16 cellular contexts compared by ENCODE assay signal in the genomic region with DNA sequence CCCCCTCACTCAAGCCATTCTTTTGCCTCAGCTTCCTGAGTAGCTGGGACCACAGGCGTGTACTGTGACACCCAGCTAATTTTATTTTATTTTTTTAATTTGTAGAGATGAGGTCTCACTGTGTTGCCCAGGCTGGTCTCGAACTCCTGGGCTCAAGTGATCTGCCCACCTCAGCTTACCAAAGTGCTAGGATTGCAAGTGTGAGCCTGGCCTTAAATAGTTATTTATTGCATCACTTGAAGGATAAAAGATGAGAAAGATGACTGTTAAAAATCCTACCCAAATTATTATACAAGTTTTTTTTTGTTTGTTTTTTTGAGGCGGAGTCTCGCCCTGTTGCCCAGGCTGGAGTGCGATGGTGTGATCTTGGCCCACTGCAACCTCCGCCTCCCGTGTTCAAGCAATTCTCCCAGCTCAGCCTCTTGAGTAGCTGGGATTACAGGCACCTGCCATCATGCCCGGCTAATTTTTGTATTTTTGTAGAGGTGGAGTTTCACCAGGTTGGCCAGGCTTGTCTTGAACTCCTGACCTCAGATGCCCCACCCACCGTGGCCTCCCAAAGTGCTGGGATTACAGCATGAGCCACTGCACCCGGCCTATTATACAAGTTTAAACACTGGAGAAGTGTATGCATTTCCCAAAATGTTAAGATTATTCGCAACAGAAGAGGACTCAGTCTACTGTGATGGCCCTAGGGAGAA. TPM values are rescaled to one million over a fixed set of nuclear protein-coding genes. Genes with fewer than 3 reads are reported as not detected.
DNase-seq lines count a peak whose midpoint lies in the region; ATAC-seq and TF ChIP-seq lines count a peak whose summit lies in the region.
"Had no signal": no experiment of that assay in that cellular context is flagged by ENCODE, and none has a peak within 500 bp of the region (broad histone marks: within the 10 kb centered on the region; RNA-seq: fewer than 3 reads in every experiment).

No MANE protein-coding gene starts in this region.

- peak overlapping the region in 1 of 12 donors; percentile 72 for H3K4me3 ChIP-seq in heart left ventricle
- H3K4me3 ChIP-seq in right cardiac atrium (ENCODE audit: low read length) = no peak overlapping the region
- no peak overlapping the region for H3K4me3 ChIP-seq in lower lobe of right lung
- H3K4me3 ChIP-seq in tibial nerve = no peak overlapping the region

- no peak for ATAC-seq in heart left ventricle
- ATAC-seq in right cardiac atrium = no peak
- no peak for ATAC-seq in activated T-helper 17 cell treated with anti-CD3 and anti-CD28 coated beads, Interleukin-2, amount 50 U/mL, for 72 hours (replicated peaks)
- no peak for ATAC-seq in lower lobe of right lung
- no peak for ATAC-seq in HG02678 (IDR thresholded peaks at IDR 0.05; ENCODE audit: unreplicated experiment)
- no peak for ATAC-seq in GM19324 (IDR thresholded peaks at IDR 0.05; ENCODE audit: low FRiP score, unreplicated experiment)
- ATAC-seq: esophagus mucosa, T-cell had no signal

- TF ChIP-seq CTCF in heart left ventricle (IDR thresholded peaks at IDR 0.05) = no peak
- TF ChIP-seq CTCF in lower lobe of right lung (IDR thresholded peaks at IDR 0.05) = no peak
- no peak for TF ChIP-seq CTCF in tibial nerve (IDR thresholded peaks at IDR 0.05)

- H3K4me3 Mint-ChIP-seq in activated T-helper 17 cell treated with anti-CD3 and anti-CD28 coated beads, Interleukin-2, amount 50 U/mL, for 72 hours = peak overlapping the region; percentile 100

- H3K9me3 ChIP-seq in heart left ventricle (no peaks in the 10 kb centered on the region), right cardiac atrium (ENCODE audit: control insufficient read depth, low read length) (no peaks in the 10 kb centered on the region), lower lobe of right lung (no peaks in the 10 kb centered on the region), tibial nerve (no peaks in the 10 kb centered on the region)

- peaks cover 69% of the 10 kb centered on the region for H3K36me3 Mint-ChIP-seq in activated T-helper 17 cell treated with anti-CD3 and anti-CD28 coated beads, Interleukin-2, amount 50 U/mL, for 72 hours (ENCODE audit: low read depth)

- WGBS in heart left ventricle, 4 donors = 81 to 87% (median 85%) methylated on average over 11 of the region's 11 CpGs
- WGBS in right cardiac atrium = 83% methylated on average over 11 of the region's 11 CpGs
- 84 to 88% methylated on average over 11 of the region's 11 CpGs for WGBS in tibial nerve, 2 donors

- no peak for TF ChIP-seq EP300 in tibial nerve (IDR thresholded peaks at IDR 0.05)

- intact Hi-C loops in heart left ventricle (cut with DNase I) (no loop called here), right cardiac atrium (cut with DNase I) (no loop called here), lower lobe of right lung (cut with DNase I) (no loop called here)

- DNase-seq in heart left ventricle (no peak), right cardiac atrium (no peak), lower lobe of right lung (peak; percentile 37), tibial nerve (ENCODE audit: low spot score in 2 of 2) (no peak), Ammon's horn (ENCODE audit: low spot score) (no peak)
- DNase-seq: activated CD4-positive, alpha-beta T cell treated with anti-CD3 and anti-CD28 coated beads for 48 hours; mesendoderm; NCI-H1105; OCI-M1; T-cell had no signal

- TF ChIP-seq POLR2A in heart left ventricle (IDR thresholded peaks at IDR 0.05) (no peak), tibial nerve (IDR thresholded peaks at IDR 0.05) (no peak)

- H3K4me1 ChIP-seq in heart left ventricle (peaks cover 4 to 57% (median 44%) of the 10 kb centered on the region in 12 donors), right cardiac atrium (ENCODE audit: control insufficient read depth, insufficient read depth, low read length) (peaks cover 1% of the 10 kb centered on the region), lower lobe of right lung (peaks cover 38% of the 10 kb centered on the region), tibial nerve (peaks cover 0 to 57% (median 30%) of the 10 kb centered on the region in 4 donors)

- H3K4me1 Mint-ChIP-seq in activated T-helper 17 cell treated with anti-CD3 and anti-CD28 coated beads, Interleukin-2, amount 50 U/mL, for 72 hours = peaks cover 11% of the 10 kb centered on the region

- H3K9me3 Mint-ChIP-seq in activated T-helper 17 cell treated with anti-CD3 and anti-CD28 coated beads, Interleukin-2, amount 50 U/mL, for 72 hours = no peaks in the 10 kb centered on the region
- H3K9me3 Mint-ChIP-seq: T-cell had no signal

- no peaks in the 10 kb centered on the region for H3K27me3 Mint-ChIP-seq in activated T-helper 17 cell treated with anti-CD3 and anti-CD28 coated beads, Interleukin-2, amount 50 U/mL, for 72 hours
- H3K27me3 Mint-ChIP-seq: T-cell had no signal

- peak overlapping the region in 10 of 12 donors; percentile 54 to 95 (median 78) for H3K27ac ChIP-seq in heart left ventricle
- H3K27ac ChIP-seq in right cardiac atrium (ENCODE audit: low read length) = no peak overlapping the region
- H3K27ac ChIP-seq in lower lobe of right lung = no peak overlapping the region
- peak overlapping the region; percentile 43 to 94 (median 78) for H3K27ac ChIP-seq in tibial nerve
- H3K27ac ChIP-seq: C4-2B had no signal

- H3K36me3 ChIP-seq in heart left ventricle (peaks cover 0 to 57% (median 34%) of the 10 kb centered on the region in 9 donors), lower lobe of right lung (peaks cover 40% of the 10 kb centered on the region), tibial nerve (peaks cover 0 to 25% (median 5%) of the 10 kb centered on the region in 3 donors)

- no peak overlapping the region for H3K27ac Mint-ChIP-seq in activated T-helper 17 cell treated with anti-CD3 and anti-CD28 coated beads, Interleukin-2, amount 50 U/mL, for 72 hours

- H3K27me3 ChIP-seq in heart left ventricle = no peaks in the 10 kb centered on the region
- H3K27me3 ChIP-seq in right cardiac atrium (ENCODE audit: control insufficient read depth, insufficient read depth) = no peaks in the 10 kb centered on the region
- H3K27me3 ChIP-seq in lower lobe of right lung (ENCODE audit: low read depth) = no peaks in the 10 kb centered on the region
- no peaks in the 10 kb centered on the region for H3K27me3 ChIP-seq in tibial nerve

RNA-seq across cellular contexts. Expression of a gene that starts 2.3 kb away (rescaled TPM):
- total RNA-seq in heart left ventricle (10 to 100 TPM; 30.7 to 43.7 (median 36.5) TPM), right cardiac atrium (10 to 100 TPM; 25.5 to 31.9 (median 30.0) TPM), lower lobe of right lung (22.8 TPM), tibial nerve (10 to 100 TPM; 16.5 to 36.8 (median 25.7) TPM)
- polyA plus RNA-seq in heart left ventricle (10 to 100 TPM; 36.2 to 51.6 TPM), right cardiac atrium (34.5 TPM)
- total RNA-seq in activated T-helper 17 cell treated with anti-CD3 and anti-CD28 coated beads, Interleukin-2, amount 50 U/mL, for 72 hours = 10 to 100 TPM; 41.1 to 60.8 TPM

RNA-seq across cellular contexts. Expression of a gene that starts 9.6 kb away (rescaled TPM):
- total RNA-seq in heart left ventricle = 10 to 100 TPM in 6 of 9 donors, 1 to 10 TPM in 3; 4.6 to 27.0 (median 11.3) TPM
- 10 to 100 TPM; 13.7 to 15.4 TPM for polyA plus RNA-seq in heart left ventricle
- total RNA-seq in right cardiac atrium = 10 to 100 TPM in 1 of 4 donors, 1 to 10 TPM in 3; 8.1 to 15.6 (median 9.1) TPM
- 9.7 TPM for polyA plus RNA-seq in right cardiac atrium
- total RNA-seq in activated T-helper 17 cell treated with anti-CD3 and anti-CD28 coated beads, Interleukin-2, amount 50 U/mL, for 72 hours = 10 to 100 TPM in 1 of 2 donors, 1 to 10 TPM in 1; 8.6 to 15.5 TPM
- total RNA-seq in lower lobe of right lung = 16.9 TPM
- total RNA-seq in tibial nerve = 10 to 100 TPM; 25.1 to 32.7 (median 26.6) TPM

RNA-seq across cellular contexts. Expression of a gene that starts 25.1 kb away (rescaled TPM):
- total RNA-seq in heart left ventricle (10 to 100 TPM; 18.8 to 36.1 (median 26.1) TPM), right cardiac atrium (10 to 100 TPM; 25.2 to 34.1 (median 31.0) TPM), lower lobe of right lung (41.8 TPM), tibial nerve (10 to 100 TPM; 51.0 to 67.8 (median 62.8) TPM)
- polyA plus RNA-seq in heart left ventricle (10 to 100 TPM in 1 of 2 donors, 1 to 10 TPM in 1; 9.7 to 31.4 TPM), right cardiac atrium (14.4 TPM)
- total RNA-seq in activated T-helper 17 cell treated with anti-CD3 and anti-CD28 coated beads, Interleukin-2, amount 50 U/mL, for 72 hours = 100 to 1,000 TPM in 1 of 2 donors, 10 to 100 TPM in 1; 77.5 to 129 TPM

RNA-seq across cellular contexts. Expression of a gene that starts 31.7 kb away (rescaled TPM):
- under 1 TPM in 2 of 9 donors, not detected in 7; 0.17 to 0.18 TPM for total RNA-seq in heart left ventricle
- not detected for polyA plus RNA-seq in heart left ventricle
- under 1 TPM in 3 of 4 donors, not detected in 1; 0.09 to 0.17 (median 0.17) TPM for total RNA-seq in right cardiac atrium
- 0.07 TPM for polyA plus RNA-seq in right cardiac atrium
- total RNA-seq in activated T-helper 17 cell treated with anti-CD3 and anti-CD28 coated beads, Interleukin-2, amount 50 U/mL, for 72 hours = under 1 TPM; 0.11 TPM
- total RNA-seq in lower lobe of right lung = not detected
- total RNA-seq in tibial nerve = 10 to 100 TPM; 11.6 to 53.4 (median 24.8) TPM
- total RNA-seq: G401 had no signal

Comparison
In these comparisons a context has a peak if more than half of its experiments do, and no peak if none do; other contexts are left out.
1. H3K27ac ChIP-seq: peak in heart left ventricle (10 of 12) and tibial nerve (4 of 4); none in right cardiac atrium (single experiment) and lower lobe of right lung (single experiment).